Comparison of ENCODE assay signal across 11 cellular contexts in the genomic region with DNA sequence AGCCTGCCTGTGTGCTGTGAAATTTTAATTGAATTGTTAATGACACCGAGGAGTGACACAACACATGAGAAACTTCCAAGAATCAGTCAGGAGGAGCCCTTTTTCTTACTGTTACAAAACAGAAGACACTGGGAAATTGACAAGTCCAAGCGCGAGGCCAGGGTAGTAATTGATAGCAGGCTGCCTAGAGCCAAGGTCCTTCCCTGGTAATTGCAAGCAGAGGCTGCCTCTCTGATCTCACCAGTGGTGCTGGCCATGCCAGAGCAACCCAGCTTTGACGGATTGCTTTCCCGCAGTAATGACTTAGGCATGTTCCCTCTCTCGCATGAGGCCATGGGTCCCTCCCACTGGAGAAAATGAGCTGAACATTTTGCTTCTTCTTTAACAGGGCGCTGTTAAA.
A peak's percentile ranks its signal among the peaks of the same experiment; 100 is the strongest.
DNase-seq lines count a peak whose midpoint lies in the region; ATAC-seq and TF ChIP-seq lines count a peak whose summit lies in the region.
"Had no signal": no experiment of that assay in that cellular context is flagged by ENCODE, and none has a peak within 500 bp of the region (broad histone marks: within the 10 kb centered on the region; RNA-seq: fewer than 3 reads in every experiment).

No MANE protein-coding gene starts in this region.

- no peak overlapping the region for H3K27ac Mint-ChIP-seq in glutamatergic neuron (ENCODE audit: unreplicated experiment)
- H3K27ac Mint-ChIP-seq in activated naive CD4-positive, alpha-beta T cell treated with anti-CD3 and anti-CD28 coated beads for 36 hours: no peak overlapping the region

- H3K4me3 Mint-ChIP-seq in glutamatergic neuron (ENCODE audit: unreplicated experiment): no peak overlapping the region
- H3K4me3 Mint-ChIP-seq in activated naive CD4-positive, alpha-beta T cell treated with anti-CD3 and anti-CD28 coated beads for 36 hours: no peak overlapping the region

- H3K27me3 Mint-ChIP-seq in glutamatergic neuron (ENCODE audit: unreplicated experiment): no peaks in the 10 kb centered on the region
- H3K27me3 Mint-ChIP-seq in activated naive CD4-positive, alpha-beta T cell treated with anti-CD3 and anti-CD28 coated beads for 36 hours (ENCODE audit: low read depth): peaks cover 13% of the 10 kb centered on the region

- no peaks in the 10 kb centered on the region for H3K36me3 Mint-ChIP-seq in glutamatergic neuron (ENCODE audit: unreplicated experiment)
- no peaks in the 10 kb centered on the region for H3K36me3 Mint-ChIP-seq in activated naive CD4-positive, alpha-beta T cell treated with anti-CD3 and anti-CD28 coated beads for 36 hours (ENCODE audit: low read depth)

- intact Hi-C loops in activated naive CD4-positive, alpha-beta T cell treated with anti-CD3 and anti-CD28 coated beads for 36 hours (cut with micrococcal nuclease): no loop called here

- TF ChIP-seq CTCF in AG09309 (IDR thresholded peaks at IDR 0.05; ENCODE audit: control insufficient read depth, insufficient read depth, low read depth, low read length, missing control alignments) (no peak), omental fat pad (IDR thresholded peaks at IDR 0.05) (no peak), glutamatergic neuron (IDR thresholded peaks at IDR 0.05; ENCODE audit: partially characterized antibody, unreplicated experiment) (no peak)

- CTCF ChIA-PET in activated naive CD4-positive, alpha-beta T cell treated with anti-CD3 and anti-CD28 coated beads for 36 hours (lab: Charles Lee): no interaction called here

- peak; percentile 88 for ATAC-seq in SK-N-SH treated with all-trans-retinoic acid at 6 μM for 48 hours
- ATAC-seq in omental fat pad (ENCODE audit: low FRiP score): peak; percentile 98

- DNase-seq in AG09309 (ENCODE audit: low read depth) (peak; percentile 63), fibroblast of the conjunctiva (ENCODE audit: low read depth) (peak; percentile 74), omental fat pad (ENCODE audit: low spot score) (peak; percentile 32), glutamatergic neuron (no peak), NCI-H69 (lab: John Stamatoyannopoulos, UW) (no peak), T1000 (lab: John Stamatoyannopoulos, UW) (no peak)
- DNase-seq in activated naive CD4-positive, alpha-beta T cell treated with anti-CD3 and anti-CD28 coated beads for 36 hours: no peak
- DNase-seq: activated CD8-positive, alpha-beta memory T cell treated with anti-CD3 and anti-CD28 coated beads, Interleukin-2, amount 50 U/mL, for 48 hours; NCI-H1092 treated with DMSO at 0.1 percent for 48 hours; stomach had no signal

- H3K4me3 ChIP-seq in AG09309 (ENCODE audit: control insufficient read depth, low read depth, low read length): no peak overlapping the region
- H3K4me3 ChIP-seq: stomach had no signal

- H3K4me1 Mint-ChIP-seq in glutamatergic neuron (ENCODE audit: low read depth, unreplicated experiment): peaks cover 7% of the 10 kb centered on the region
- H3K4me1 Mint-ChIP-seq in activated naive CD4-positive, alpha-beta T cell treated with anti-CD3 and anti-CD28 coated beads for 36 hours (ENCODE audit: low read depth): no peaks in the 10 kb centered on the region

- H3K9me3 Mint-ChIP-seq in glutamatergic neuron (ENCODE audit: unreplicated experiment): no peaks in the 10 kb centered on the region
- H3K9me3 Mint-ChIP-seq in activated naive CD4-positive, alpha-beta T cell treated with anti-CD3 and anti-CD28 coated beads for 36 hours: no peaks in the 10 kb centered on the region

TF ChIP-seq in SK-N-SH treated with all-trans-retinoic acid at 6 μM for 48 hours, 23 proteins besides CTCF, POLR2A, EP300 and RAD21 (continues in another document):
- TF ChIP-seq ZFP3 (CRISPR knock-in tag; IDR thresholded peaks at IDR 0.05): no peak
- TF ChIP-seq, protein P1, sequence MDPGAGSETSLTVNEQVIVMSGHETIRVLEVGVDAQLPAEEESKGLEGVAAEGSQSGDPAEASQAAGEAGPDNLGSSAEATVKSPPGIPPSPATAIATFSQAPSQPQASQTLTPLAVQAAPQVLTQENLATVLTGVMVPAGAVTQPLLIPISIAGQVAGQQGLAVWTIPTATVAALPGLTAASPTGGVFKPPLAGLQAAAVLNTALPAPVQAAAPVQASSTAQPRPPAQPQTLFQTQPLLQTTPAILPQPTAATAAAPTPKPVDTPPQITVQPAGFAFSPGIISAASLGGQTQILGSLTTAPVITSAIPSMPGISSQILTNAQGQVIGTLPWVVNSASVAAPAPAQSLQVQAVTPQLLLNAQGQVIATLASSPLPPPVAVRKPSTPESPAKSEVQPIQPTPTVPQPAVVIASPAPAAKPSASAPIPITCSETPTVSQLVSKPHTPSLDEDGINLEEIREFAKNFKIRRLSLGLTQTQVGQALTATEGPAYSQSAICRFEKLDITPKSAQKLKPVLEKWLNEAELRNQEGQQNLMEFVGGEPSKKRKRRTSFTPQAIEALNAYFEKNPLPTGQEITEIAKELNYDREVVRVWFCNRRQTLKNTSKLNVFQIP (CRISPR knock-in tag; IDR thresholded peaks at IDR 0.05; ENCODE audit: borderline replicate concordance, low read depth): no peak
- TF ChIP-seq TCF4 (CRISPR knock-in tag; IDR thresholded peaks at IDR 0.05; ENCODE audit: borderline replicate concordance): peak; percentile 36; the same call in 1 of the 2 replicates
- TF ChIP-seq, protein P2, sequence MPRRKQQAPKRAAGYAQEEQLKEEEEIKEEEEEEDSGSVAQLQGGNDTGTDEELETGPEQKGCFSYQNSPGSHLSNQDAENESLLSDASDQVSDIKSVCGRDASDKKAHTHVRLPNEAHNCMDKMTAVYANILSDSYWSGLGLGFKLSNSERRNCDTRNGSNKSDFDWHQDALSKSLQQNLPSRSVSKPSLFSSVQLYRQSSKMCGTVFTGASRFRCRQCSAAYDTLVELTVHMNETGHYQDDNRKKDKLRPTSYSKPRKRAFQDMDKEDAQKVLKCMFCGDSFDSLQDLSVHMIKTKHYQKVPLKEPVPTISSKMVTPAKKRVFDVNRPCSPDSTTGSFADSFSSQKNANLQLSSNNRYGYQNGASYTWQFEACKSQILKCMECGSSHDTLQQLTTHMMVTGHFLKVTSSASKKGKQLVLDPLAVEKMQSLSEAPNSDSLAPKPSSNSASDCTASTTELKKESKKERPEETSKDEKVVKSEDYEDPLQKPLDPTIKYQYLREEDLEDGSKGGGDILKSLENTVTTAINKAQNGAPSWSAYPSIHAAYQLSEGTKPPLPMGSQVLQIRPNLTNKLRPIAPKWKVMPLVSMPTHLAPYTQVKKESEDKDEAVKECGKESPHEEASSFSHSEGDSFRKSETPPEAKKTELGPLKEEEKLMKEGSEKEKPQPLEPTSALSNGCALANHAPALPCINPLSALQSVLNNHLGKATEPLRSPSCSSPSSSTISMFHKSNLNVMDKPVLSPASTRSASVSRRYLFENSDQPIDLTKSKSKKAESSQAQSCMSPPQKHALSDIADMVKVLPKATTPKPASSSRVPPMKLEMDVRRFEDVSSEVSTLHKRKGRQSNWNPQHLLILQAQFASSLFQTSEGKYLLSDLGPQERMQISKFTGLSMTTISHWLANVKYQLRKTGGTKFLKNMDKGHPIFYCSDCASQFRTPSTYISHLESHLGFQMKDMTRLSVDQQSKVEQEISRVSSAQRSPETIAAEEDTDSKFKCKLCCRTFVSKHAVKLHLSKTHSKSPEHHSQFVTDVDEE (CRISPR knock-in tag; IDR thresholded peaks at IDR 0.05): no peak
- TF ChIP-seq GLIS3 (CRISPR knock-in tag; IDR thresholded peaks at IDR 0.05): no peak
- TF ChIP-seq ISL1 (CRISPR knock-in tag; IDR thresholded peaks at IDR 0.05): 0 out of 2 replicates have a peak, but pooled peaks have one; percentile 12
- no peak for TF ChIP-seq ZNF8 (CRISPR knock-in tag; IDR thresholded peaks at IDR 0.05)
- TF ChIP-seq PPARA (CRISPR knock-in tag; IDR thresholded peaks at IDR 0.05; ENCODE audit: borderline replicate concordance): no peak
- peak; percentile 81 for TF ChIP-seq TOX (CRISPR knock-in tag; IDR thresholded peaks at IDR 0.05; ENCODE audit: borderline replicate concordance)
- TF ChIP-seq SNAI2 (CRISPR knock-in tag; IDR thresholded peaks at IDR 0.05): no peak
- TF ChIP-seq ZNF70 (CRISPR knock-in tag; IDR thresholded peaks at IDR 0.05): no peak
- TF ChIP-seq ZC3H10 (CRISPR knock-in tag; IDR thresholded peaks at IDR 0.05): no peak
- no peak for TF ChIP-seq ZFP30 (CRISPR knock-in tag; IDR thresholded peaks at IDR 0.05)
- no peak for TF ChIP-seq ARNTL (CRISPR knock-in tag; IDR thresholded peaks at IDR 0.05; ENCODE audit: borderline replicate concordance, low read depth)
- TF ChIP-seq, protein P3, sequence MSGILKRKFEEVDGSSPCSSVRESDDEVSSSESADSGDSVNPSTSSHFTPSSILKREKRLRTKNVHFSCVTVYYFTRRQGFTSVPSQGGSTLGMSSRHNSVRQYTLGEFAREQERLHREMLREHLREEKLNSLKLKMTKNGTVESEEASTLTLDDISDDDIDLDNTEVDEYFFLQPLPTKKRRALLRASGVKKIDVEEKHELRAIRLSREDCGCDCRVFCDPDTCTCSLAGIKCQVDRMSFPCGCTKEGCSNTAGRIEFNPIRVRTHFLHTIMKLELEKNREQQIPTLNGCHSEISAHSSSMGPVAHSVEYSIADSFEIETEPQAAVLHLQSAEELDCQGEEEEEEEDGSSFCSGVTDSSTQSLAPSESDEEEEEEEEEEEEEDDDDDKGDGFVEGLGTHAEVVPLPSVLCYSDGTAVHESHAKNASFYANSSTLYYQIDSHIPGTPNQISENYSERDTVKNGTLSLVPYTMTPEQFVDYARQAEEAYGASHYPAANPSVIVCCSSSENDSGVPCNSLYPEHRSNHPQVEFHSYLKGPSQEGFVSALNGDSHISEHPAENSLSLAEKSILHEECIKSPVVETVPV (CRISPR knock-in tag; IDR thresholded peaks at IDR 0.05): no peak
- no peak for TF ChIP-seq ZNF565 (CRISPR knock-in tag; conservative IDR thresholded peaks at IDR 0.05; ENCODE audit: low read depth)
- no peak for TF ChIP-seq ESRRG (CRISPR knock-in tag; IDR thresholded peaks at IDR 0.05)
- TF ChIP-seq, protein P4, sequence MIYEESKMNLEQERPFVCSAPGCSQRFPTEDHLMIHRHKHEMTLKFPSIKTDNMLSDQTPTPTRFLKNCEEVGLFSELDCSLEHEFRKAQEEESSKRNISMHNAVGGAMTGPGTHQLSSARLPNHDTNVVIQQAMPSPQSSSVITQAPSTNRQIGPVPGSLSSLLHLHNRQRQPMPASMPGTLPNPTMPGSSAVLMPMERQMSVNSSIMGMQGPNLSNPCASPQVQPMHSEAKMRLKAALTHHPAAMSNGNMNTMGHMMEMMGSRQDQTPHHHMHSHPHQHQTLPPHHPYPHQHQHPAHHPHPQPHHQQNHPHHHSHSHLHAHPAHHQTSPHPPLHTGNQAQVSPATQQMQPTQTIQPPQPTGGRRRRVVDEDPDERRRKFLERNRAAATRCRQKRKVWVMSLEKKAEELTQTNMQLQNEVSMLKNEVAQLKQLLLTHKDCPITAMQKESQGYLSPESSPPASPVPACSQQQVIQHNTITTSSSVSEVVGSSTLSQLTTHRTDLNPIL (CRISPR knock-in tag; IDR thresholded peaks at IDR 0.05; ENCODE audit: low read depth): no peak

Comparison
In these comparisons a context has a peak if more than half of its experiments do, and no peak if none do; other contexts are left out.
1. DNase-seq: peak in AG09309 (single experiment), fibroblast of the conjunctiva (single experiment) and omental fat pad (single experiment); none in glutamatergic neuron (single experiment), NCI-H69 (single experiment), activated naive CD4-positive, alpha-beta T cell treated with anti-CD3 and anti-CD28 coated beads for 36 hours (single experiment) and T1000 (single experiment).